22 cellular contexts compared by ENCODE assay signal in the genomic region with DNA sequence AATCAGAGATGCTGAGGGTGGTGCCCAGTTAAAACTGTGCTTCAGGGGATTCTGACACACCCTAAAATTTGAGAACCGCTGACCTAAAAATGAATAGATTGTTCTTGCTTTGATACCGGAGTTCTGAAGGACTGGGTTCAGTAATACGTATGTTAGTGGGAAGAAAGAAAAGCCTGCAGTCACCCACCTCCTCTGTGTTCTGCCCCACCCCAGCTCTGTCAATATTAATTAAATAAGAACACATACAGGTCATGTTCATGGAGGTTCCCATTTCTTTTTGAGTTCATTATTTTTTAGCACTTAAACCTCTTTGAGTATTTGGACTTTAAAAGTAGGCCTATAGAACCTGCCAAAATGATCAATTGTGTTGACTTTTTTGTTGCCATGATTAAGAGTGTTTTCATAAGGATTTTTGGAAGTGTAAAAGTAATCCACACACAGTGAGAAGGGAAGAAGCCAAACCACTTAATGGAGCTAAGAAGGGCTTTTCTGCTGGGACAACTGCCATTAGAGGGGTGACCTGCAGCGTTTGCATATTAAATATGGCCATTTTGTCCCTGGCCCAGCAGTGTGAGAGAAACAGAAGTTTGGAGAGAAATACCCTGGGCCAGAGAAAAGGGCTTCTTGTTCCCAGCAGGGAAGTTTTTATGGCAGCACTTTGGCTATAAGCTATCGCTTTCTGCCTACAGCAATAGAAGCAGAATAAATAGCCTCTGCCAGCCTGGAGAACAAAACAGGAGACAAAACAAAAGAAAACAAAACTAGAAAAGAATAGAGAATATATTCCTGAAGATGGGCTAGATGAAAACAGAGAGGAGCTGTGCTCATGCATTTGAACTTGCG.
A peak's percentile ranks its signal among the peaks of the same experiment; 100 is the strongest.
DNase-seq lines count a peak whose midpoint lies in the region; ATAC-seq and TF ChIP-seq lines count a peak whose summit lies in the region.
"Had no signal": no experiment of that assay in that cellular context is flagged by ENCODE, and none has a peak within 500 bp of the region (broad histone marks: within the 10 kb centered on the region; RNA-seq: fewer than 3 reads in every experiment).

No MANE protein-coding gene starts in this region.

- TF ChIP-seq CTCF in thoracic aorta (IDR thresholded peaks at IDR 0.05) (no peak), upper lobe of right lung (IDR thresholded peaks at IDR 0.05) (no peak)

- no peak for ATAC-seq in activated CD4-positive, alpha-beta T cell treated with anti-CD3 and anti-CD28 coated beads for 36 hours
- ATAC-seq in thoracic aorta (ENCODE audit: insufficient number of reproducible peaks, low FRiP score, low read depth) (peak; percentile 28), upper lobe of right lung (no peak)

- H3K27ac Mint-ChIP-seq in activated CD4-positive, alpha-beta T cell treated with anti-CD3 and anti-CD28 coated beads, Interleukin-2, amount 10 ng/mL, durations not matched to agents 24 days and 14 days: no peak overlapping the region
- H3K27ac Mint-ChIP-seq in activated CD4-positive, alpha-beta T cell treated with anti-CD3 and anti-CD28 coated beads for 36 hours: no peak overlapping the region
- H3K27ac Mint-ChIP-seq: memory B cell; stimulated activated naive B cell treated with anti-CD40 and anti-IgM and Interleukin-4, amounts not matched to agents 10 μg/mL and 1 μg/mL and 100 μg/mL, for 72 hours had no signal

- H3K9me3 ChIP-seq in thoracic aorta (no peaks in the 10 kb centered on the region), upper lobe of right lung (no peaks in the 10 kb centered on the region)
- H3K9me3 ChIP-seq: ovary, right atrium auricular region, spleen, suprapubic skin had no signal

- intact Hi-C loops in activated CD4-positive, alpha-beta T cell treated with anti-CD3 and anti-CD28 coated beads, Interleukin-2, amount 10 ng/mL, durations not matched to agents 24 days and 14 days (cut with micrococcal nuclease): no loop called here
- intact Hi-C loops in activated CD4-positive, alpha-beta T cell treated with anti-CD3 and anti-CD28 coated beads for 36 hours (cut with DNase I, micrococcal nuclease): no loop called here
- intact Hi-C loops in upper lobe of right lung (cut with DNase I): no loop called here

- no peaks in the 10 kb centered on the region for H3K27me3 Mint-ChIP-seq in activated CD4-positive, alpha-beta T cell treated with anti-CD3 and anti-CD28 coated beads, Interleukin-2, amount 10 ng/mL, durations not matched to agents 24 days and 14 days
- no peaks in the 10 kb centered on the region for H3K27me3 Mint-ChIP-seq in activated CD4-positive, alpha-beta T cell treated with anti-CD3 and anti-CD28 coated beads for 36 hours
- H3K27me3 Mint-ChIP-seq: B cell; IgD-negative memory B cell; memory B cell; stimulated activated naive B cell treated with anti-CD40 and anti-IgM and Interleukin-4, amounts not matched to agents 10 μg/mL and 1 μg/mL and 100 μg/mL, for 72 hours had no signal

- H3K4me1 ChIP-seq in thoracic aorta (ENCODE audit: control insufficient read depth in 1 of 2, low read depth in 2 of 2) (peaks cover 0 to 13% of the 10 kb centered on the region in 2 donors), upper lobe of right lung (no peaks in the 10 kb centered on the region)
- H3K4me1 ChIP-seq: right atrium auricular region, spleen, suprapubic skin had no signal

- H3K27me3 ChIP-seq in thoracic aorta (replicated peaks; ENCODE audit: insufficient read depth) (no peaks in the 10 kb centered on the region), upper lobe of right lung (no peaks in the 10 kb centered on the region)
- H3K27me3 ChIP-seq: heart left ventricle, ovary, right atrium auricular region, spleen, suprapubic skin had no signal

- H3K4me3 ChIP-seq in thoracic aorta (no peak overlapping the region), upper lobe of right lung (no peak overlapping the region)
- H3K4me3 ChIP-seq: heart left ventricle, ovary, right atrium auricular region, spleen, suprapubic skin had no signal

- H3K36me3 ChIP-seq in thoracic aorta (no peaks in the 10 kb centered on the region), upper lobe of right lung (no peaks in the 10 kb centered on the region)
- H3K36me3 ChIP-seq: heart left ventricle, ovary, right atrium auricular region, spleen, suprapubic skin had no signal

- H3K36me3 Mint-ChIP-seq in activated CD4-positive, alpha-beta T cell treated with anti-CD3 and anti-CD28 coated beads, Interleukin-2, amount 10 ng/mL, durations not matched to agents 24 days and 14 days (ENCODE audit: low read depth): no peaks in the 10 kb centered on the region
- H3K36me3 Mint-ChIP-seq in activated CD4-positive, alpha-beta T cell treated with anti-CD3 and anti-CD28 coated beads for 36 hours (ENCODE audit: low read depth): no peaks in the 10 kb centered on the region
- H3K36me3 Mint-ChIP-seq: IgD-negative memory B cell; memory B cell; stimulated activated naive B cell treated with anti-CD40 and anti-IgM and Interleukin-4, amounts not matched to agents 10 μg/mL and 1 μg/mL and 100 μg/mL, for 72 hours had no signal

- peak; percentile 53 for DNase-seq in activated CD4-positive, alpha-beta T cell treated with anti-CD3 and anti-CD28 coated beads, Interleukin-2, amount 10 ng/mL, durations not matched to agents 24 days and 14 days
- no peak for DNase-seq in activated CD4-positive, alpha-beta T cell treated with anti-CD3 and anti-CD28 coated beads for 36 hours
- peak; percentile 57 for DNase-seq in NCI-H748 (lab: John Stamatoyannopoulos, UW; ENCODE audit: unreplicated experiment)
- DNase-seq in globus pallidus (ENCODE audit: low spot score): peak; percentile 40
- DNase-seq in thoracic aorta (ENCODE audit: low spot score): no peak
- no peak for DNase-seq in RPMI8226
- no peak for DNase-seq in upper lobe of right lung
- DNase-seq in mucosa of gallbladder (ENCODE audit: low spot score): no peak
- DNase-seq: activated CD8-positive, alpha-beta memory T cell treated with anti-CD3 and anti-CD28 coated beads, Interleukin-2, amount 50 U/mL, for 4 hours; heart left ventricle; NCI-H1092 treated with DMSO at 0.1 percent for 48 hours; NCI-H526; ovary; spleen; stimulated activated CD4-positive, alpha-beta T cell treated with anti-CD3 and anti-CD28 coated beads, Interleukin-4, amount 100 ng/mL, for 1 hour; stimulated activated naive B cell treated with anti-CD40 and anti-IgM and Interleukin-4, amounts not matched to agents 10 μg/mL and 1 μg/mL and 100 μg/mL, for 72 hours; T-helper 9 cell had no signal

- H3K27ac ChIP-seq in thoracic aorta (peak overlapping the region; percentile 39 to 59), upper lobe of right lung (no peak overlapping the region)
- H3K27ac ChIP-seq: ovary, right atrium auricular region, suprapubic skin had no signal

- no peaks in the 10 kb centered on the region for H3K9me3 Mint-ChIP-seq in activated CD4-positive, alpha-beta T cell treated with anti-CD3 and anti-CD28 coated beads, Interleukin-2, amount 10 ng/mL, durations not matched to agents 24 days and 14 days
- no peaks in the 10 kb centered on the region for H3K9me3 Mint-ChIP-seq in activated CD4-positive, alpha-beta T cell treated with anti-CD3 and anti-CD28 coated beads for 36 hours (ENCODE audit: low read depth)
- H3K9me3 Mint-ChIP-seq: IgD-negative memory B cell; memory B cell; stimulated activated naive B cell treated with anti-CD40 and anti-IgM and Interleukin-4, amounts not matched to agents 10 μg/mL and 1 μg/mL and 100 μg/mL, for 72 hours had no signal

- CTCF ChIA-PET in activated CD4-positive, alpha-beta T cell treated with anti-CD3 and anti-CD28 coated beads for 36 hours (lab: Charles Lee): interaction anchor here (0.6 to 0.7 kb wide), 3 partner anchors 20 to 303 kb away, joined by 3 read pairs; no protein-coding TSS in a partner anchor

- POLR2A ChIA-PET in activated CD4-positive, alpha-beta T cell treated with anti-CD3 and anti-CD28 coated beads for 36 hours (lab: Charles Lee): no interaction called here

- no peak overlapping the region for H3K4me3 Mint-ChIP-seq in activated CD4-positive, alpha-beta T cell treated with anti-CD3 and anti-CD28 coated beads, Interleukin-2, amount 10 ng/mL, durations not matched to agents 24 days and 14 days
- H3K4me3 Mint-ChIP-seq in activated CD4-positive, alpha-beta T cell treated with anti-CD3 and anti-CD28 coated beads for 36 hours: no peak overlapping the region
- H3K4me3 Mint-ChIP-seq: B cell; IgD-negative memory B cell; memory B cell; stimulated activated naive B cell treated with anti-CD40 and anti-IgM and Interleukin-4, amounts not matched to agents 10 μg/mL and 1 μg/mL and 100 μg/mL, for 72 hours had no signal

- H3K4me1 Mint-ChIP-seq in activated CD4-positive, alpha-beta T cell treated with anti-CD3 and anti-CD28 coated beads, Interleukin-2, amount 10 ng/mL, durations not matched to agents 24 days and 14 days: peaks cover 17% of the 10 kb centered on the region
- H3K4me1 Mint-ChIP-seq in activated CD4-positive, alpha-beta T cell treated with anti-CD3 and anti-CD28 coated beads for 36 hours: peaks cover 22% of the 10 kb centered on the region

Comparison
In these comparisons a context has a peak if more than half of its experiments do, and no peak if none do; other contexts are left out.
1. DNase-seq: peak in activated CD4-positive, alpha-beta T cell treated with anti-CD3 and anti-CD28 coated beads, Interleukin-2, amount 10 ng/mL, durations not matched to agents 24 days and 14 days (single experiment), NCI-H748 (single experiment) and globus pallidus (single experiment); none in activated CD4-positive, alpha-beta T cell treated with anti-CD3 and anti-CD28 coated beads for 36 hours (single experiment), thoracic aorta (single experiment), RPMI8226 (single experiment), upper lobe of right lung (single experiment) and mucosa of gallbladder (single experiment).